17 cellular contexts compared by ENCODE assay signal in the genomic region with DNA sequence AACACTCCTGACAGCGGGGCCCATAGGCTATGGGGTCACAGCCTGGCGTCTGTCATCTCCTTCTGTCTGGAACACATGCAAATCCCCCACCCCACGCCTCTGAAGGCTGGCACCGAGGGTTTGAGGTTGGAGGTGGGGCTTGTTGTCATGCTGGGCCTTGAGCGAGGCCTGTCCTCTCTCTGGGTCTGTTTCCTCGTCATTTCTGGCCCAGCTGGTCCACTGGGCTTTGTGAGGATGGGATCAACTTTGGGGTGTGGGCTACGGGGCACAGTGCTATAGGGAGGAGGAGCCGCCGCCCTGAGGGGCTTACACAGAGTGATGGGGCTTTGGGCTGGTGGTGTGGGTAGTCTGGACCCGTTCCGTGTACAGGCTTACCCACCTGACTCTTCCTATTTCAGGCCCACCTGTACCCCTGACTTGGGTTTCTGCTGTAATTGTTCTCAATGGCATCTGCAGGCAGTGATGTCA.
DNase-seq lines count a peak whose midpoint lies in the region; ATAC-seq and TF ChIP-seq lines count a peak whose summit lies in the region.
"Had no signal": no experiment of that assay in that cellular context is flagged by ENCODE, and none has a peak within 500 bp of the region (broad histone marks: within the 10 kb centered on the region; RNA-seq: fewer than 3 reads in every experiment).

No MANE protein-coding gene starts in this region.

- no peak overlapping the region for H3K9ac ChIP-seq in neural progenitor cell

- peak overlapping the region; percentile 12 for H3K27ac Mint-ChIP-seq in neural crest cell (ENCODE audit: unreplicated experiment)
- H3K27ac Mint-ChIP-seq in activated naive CD4-positive, alpha-beta T cell treated with anti-CD3 and anti-CD28 coated beads, Interleukin-2, amount 10 ng/mL, durations not matched to agents 7 days and 5 days: no peak overlapping the region
- no peak overlapping the region for H3K27ac Mint-ChIP-seq in neural progenitor cell
- H3K27ac Mint-ChIP-seq: IgD-negative memory B cell had no signal

- H3K36me3 Mint-ChIP-seq in neural crest cell (ENCODE audit: low read depth) (no peaks in the 10 kb centered on the region), neural progenitor cell (peaks cover 5% of the 10 kb centered on the region)
- H3K36me3 Mint-ChIP-seq in activated naive CD4-positive, alpha-beta T cell treated with anti-CD3 and anti-CD28 coated beads, Interleukin-2, amount 10 ng/mL, durations not matched to agents 7 days and 5 days: no peaks in the 10 kb centered on the region
- H3K36me3 Mint-ChIP-seq: CD14-positive monocyte, IgD-negative memory B cell had no signal

- intact Hi-C loops in right cardiac atrium (cut with DNase I): no loop called here
- intact Hi-C loops in heart right ventricle (cut with DNase I): no loop called here

- ATAC-seq in right cardiac atrium (no peak), heart right ventricle (no peak)
- ATAC-seq: HepG2 had no signal

- H3F3A ChIP-seq in neural progenitor cell (ENCODE audit: low read depth): no peaks in the 10 kb centered on the region

- WGBS in right cardiac atrium: 86% methylated on average over 11 of the region's 11 CpGs
- WGBS in heart right ventricle, 2 donors: 91% methylated on average over 11 of the region's 11 CpGs

- H3K4me1 ChIP-seq in right cardiac atrium (ENCODE audit: control insufficient read depth, insufficient read depth, low read length) (no peaks in the 10 kb centered on the region), heart right ventricle (peaks cover 0 to 15% (median 0%) of the 10 kb centered on the region in 9 donors), neural progenitor cell (no peaks in the 10 kb centered on the region)
- H3K4me1 ChIP-seq: BE2C had no signal

- H3K27me3 ChIP-seq in right cardiac atrium (ENCODE audit: control insufficient read depth, insufficient read depth) (no peaks in the 10 kb centered on the region), heart right ventricle (no peaks in the 10 kb centered on the region), neural progenitor cell (no peaks in the 10 kb centered on the region)
- H3K27me3 ChIP-seq: BE2C had no signal

- H3K27me3 Mint-ChIP-seq in neural crest cell (ENCODE audit: low read depth): no peaks in the 10 kb centered on the region
- H3K27me3 Mint-ChIP-seq in activated naive CD4-positive, alpha-beta T cell treated with anti-CD3 and anti-CD28 coated beads, Interleukin-2, amount 10 ng/mL, durations not matched to agents 7 days and 5 days: no peaks in the 10 kb centered on the region
- H3K27me3 Mint-ChIP-seq in neural progenitor cell (ENCODE audit: insufficient read depth, low read depth): peaks cover 5% of the 10 kb centered on the region
- H3K27me3 Mint-ChIP-seq: CD4-positive, alpha-beta memory T cell; IgD-negative memory B cell had no signal

- H3K9me3 ChIP-seq in right cardiac atrium (ENCODE audit: control insufficient read depth, low read length): no peaks in the 10 kb centered on the region
- no peaks in the 10 kb centered on the region for H3K9me3 ChIP-seq in heart right ventricle
- H3K9me3 ChIP-seq in neural progenitor cell (ENCODE audit: low read depth): no peaks in the 10 kb centered on the region
- H3K9me3 ChIP-seq: BE2C had no signal

- DNase-seq in right cardiac atrium (peak in 2 of 3 donors; percentile 25 to 29), heart right ventricle (no peak), caudate nucleus (lab: John Stamatoyannopoulos, UW) (no peak), neural crest cell (ENCODE audit: low read depth, low spot score) (no peak), neural progenitor cell (ENCODE audit: low spot score) (no peak), occipital lobe (lab: John Stamatoyannopoulos, UW) (no peak)
- DNase-seq in activated naive CD4-positive, alpha-beta T cell treated with anti-CD3 and anti-CD28 coated beads, Interleukin-2, amount 10 ng/mL, durations not matched to agents 7 days and 5 days: no peak
- DNase-seq: ACHN; CD4-positive, alpha-beta memory T cell; DMS79 treated with DMSO at 0.1 percent for 48 hours; GF-D8; GOT3; H9 had no signal

- peaks cover 0 to 3% (median 0%) of the 10 kb centered on the region in 9 donors for H3K36me3 ChIP-seq in heart right ventricle
- no peaks in the 10 kb centered on the region for H3K36me3 ChIP-seq in neural progenitor cell

- H3K4me3 ChIP-seq in right cardiac atrium (ENCODE audit: low read length) (no peak overlapping the region), heart right ventricle (no peak overlapping the region), neural progenitor cell (no peak overlapping the region)

- H3K4me3 Mint-ChIP-seq in neural crest cell (no peak overlapping the region), neural progenitor cell (no peak overlapping the region)
- H3K4me3 Mint-ChIP-seq in activated naive CD4-positive, alpha-beta T cell treated with anti-CD3 and anti-CD28 coated beads, Interleukin-2, amount 10 ng/mL, durations not matched to agents 7 days and 5 days: no peak overlapping the region
- H3K4me3 Mint-ChIP-seq: CD14-positive monocyte; CD4-positive, alpha-beta memory T cell; H9; IgD-negative memory B cell had no signal

- CTCF ChIA-PET in activated naive CD4-positive, alpha-beta T cell treated with anti-CD3 and anti-CD28 coated beads, Interleukin-2, amount 10 ng/mL, durations not matched to agents 7 days and 5 days (lab: Charles Lee): no interaction called here

- H2AFZ ChIP-seq in neural progenitor cell (replicated peaks): no peak overlapping the region

- H3K27ac ChIP-seq in right cardiac atrium (ENCODE audit: low read length) (no peak overlapping the region), heart right ventricle (no peak overlapping the region), caudate nucleus (ENCODE audit: low read depth, low read length) (peak overlapping the region; percentile 67), neural progenitor cell (no peak overlapping the region)

- H4K20me1 ChIP-seq in neural progenitor cell (ENCODE audit: low read depth): no peaks in the 10 kb centered on the region

- H3K9me3 Mint-ChIP-seq in neural crest cell (no peaks in the 10 kb centered on the region), neural progenitor cell (no peaks in the 10 kb centered on the region)
- no peaks in the 10 kb centered on the region for H3K9me3 Mint-ChIP-seq in activated naive CD4-positive, alpha-beta T cell treated with anti-CD3 and anti-CD28 coated beads, Interleukin-2, amount 10 ng/mL, durations not matched to agents 7 days and 5 days
- H3K9me3 Mint-ChIP-seq: CD14-positive monocyte; CD4-positive, alpha-beta memory T cell; H9; IgD-negative memory B cell had no signal

- TF ChIP-seq CTCF in heart right ventricle (IDR thresholded peaks at IDR 0.05) (no peak), neural crest cell (conservative IDR thresholded peaks at IDR 0.05) (no peak), neural progenitor cell (IDR thresholded peaks at IDR 0.05) (no peak)

- H3K4me1 Mint-ChIP-seq in neural crest cell (no peaks in the 10 kb centered on the region), neural progenitor cell (peaks cover 6% of the 10 kb centered on the region)
- no peaks in the 10 kb centered on the region for H3K4me1 Mint-ChIP-seq in activated naive CD4-positive, alpha-beta T cell treated with anti-CD3 and anti-CD28 coated beads, Interleukin-2, amount 10 ng/mL, durations not matched to agents 7 days and 5 days
- H3K4me1 Mint-ChIP-seq: CD14-positive monocyte; CD4-positive, alpha-beta memory T cell; H9 had no signal

- no peaks in the 10 kb centered on the region for H3K79me2 ChIP-seq in neural progenitor cell (ENCODE audit: low read depth)

- no peak overlapping the region for H3K4me2 ChIP-seq in neural progenitor cell

Comparison
In these comparisons a context has a peak if more than half of its experiments do, and no peak if none do; other contexts are left out.
1. DNase-seq: peak in right cardiac atrium (2 of 3); none in heart right ventricle (0 of 2), caudate nucleus (0 of 61), neural crest cell (single experiment), activated naive CD4-positive, alpha-beta T cell treated with anti-CD3 and anti-CD28 coated beads, Interleukin-2, amount 10 ng/mL, durations not matched to agents 7 days and 5 days (single experiment), neural progenitor cell (single experiment) and occipital lobe (single experiment).